7 cellular contexts compared by ENCODE assay signal in genomic region chrX:19543951-19544359, GRCh38. TPM values are rescaled to one million over a fixed set of nuclear protein-coding genes. Genes with fewer than 3 reads are reported as not detected.
"Had no signal": no experiment of that assay in that cellular context is flagged by ENCODE, and none has a peak within 500 bp of the region (broad histone marks: within the 10 kb centered on the region; RNA-seq: fewer than 3 reads in every experiment).

No MANE protein-coding gene starts in this region.

- H3K4me3 Mint-ChIP-seq: activated naive CD8-positive, alpha-beta T cell treated with anti-CD3 and anti-CD28 coated beads, Interleukin-2, amount 10 ng/mL, durations not matched to agents 7 days and 5 days; T-helper 2 cell treated with Interferon-gamma antibody and Interleukin-4, amounts not matched to agents 5 μg/mL and 100 μg/mL, for 36 hours had no signal

- ATAC-seq: stimulated activated naive CD8-positive, alpha-beta T cell treated with anti-CD3 and anti-CD28 coated beads, Interleukin-15, Interleukin-2, amounts not matched to agents 100 U/mL and 50 U/mL, for 24 hours had no signal

- H3K9me3 Mint-ChIP-seq: activated naive CD8-positive, alpha-beta T cell treated with anti-CD3 and anti-CD28 coated beads, Interleukin-2, amount 10 ng/mL, durations not matched to agents 7 days and 5 days; naive thymus-derived CD8-positive, alpha-beta T cell; T-helper 2 cell treated with Interferon-gamma antibody and Interleukin-4, amounts not matched to agents 5 μg/mL and 100 μg/mL, for 36 hours had no signal

- DNase-seq: activated gamma-delta T cell; activated naive CD8-positive, alpha-beta T cell treated with anti-CD3 and anti-CD28 coated beads, Interleukin-2, amount 10 ng/mL, durations not matched to agents 7 days and 5 days; activated T-cell treated with anti-CD3 and anti-CD28 coated beads, Interleukin-2, amount 50 U/mL, for 1 hour had no signal

- H3K27ac Mint-ChIP-seq: activated naive CD8-positive, alpha-beta T cell treated with anti-CD3 and anti-CD28 coated beads, Interleukin-2, amount 10 ng/mL, durations not matched to agents 7 days and 5 days; T-helper 2 cell treated with Interferon-gamma antibody and Interleukin-4, amounts not matched to agents 5 μg/mL and 100 μg/mL, for 36 hours had no signal

RNA-seq across cellular contexts. Expression of gene MAP3K15, which starts 28.6 kb away (rescaled TPM):
- total RNA-seq: ureter had no signal
